Comparison of ENCODE assay signal across 26 cellular contexts in genomic region chr6:38686270-38687042, GRCh38. TPM values are rescaled to one million over a fixed set of nuclear protein-coding genes. Genes with fewer than 3 reads are reported as not detected.
DNase-seq lines count a peak whose midpoint lies in the region; ATAC-seq lines count a peak whose summit lies in the region.
"Had no signal": no experiment of that assay in that cellular context is flagged by ENCODE, and none has a peak within 500 bp of the region (broad histone marks: within the 10 kb centered on the region; RNA-seq: fewer than 3 reads in every experiment).

No MANE protein-coding gene starts in this region.

- intact Hi-C loops in left ventricle myocardium superior (cut with micrococcal nuclease): no loop called here
- intact Hi-C loops in Right ventricle myocardium inferior (cut with DNase I): no loop called here

- peak overlapping the region; percentile 34 for H3K27ac ChIP-seq in cingulate gyrus (ENCODE audit: low read depth, low read length)
- H3K27ac ChIP-seq: A549, KMS-11, PC-9 had no signal

- peak; percentile 16 for ATAC-seq in left ventricle myocardium superior
- no peak for ATAC-seq in Right ventricle myocardium inferior
- ATAC-seq in activated CD4-positive, CD25-positive, alpha-beta regulatory T cell treated with anti-CD3 and anti-CD28 coated beads, Interleukin-2, amount 50 U/mL, for 24 hours: no peak
- ATAC-seq: A549; activated CD8-positive, alpha-beta T cell treated with anti-CD3 and anti-CD28 coated beads, Interleukin-2, amount 10 ng/mL, durations not matched to agents 7 days and 5 days; mucosa of descending colon; natural killer cell had no signal

- DNase-seq in left ventricle myocardium superior (no peak), Right ventricle myocardium inferior (ENCODE audit: missing footprints) (no peak), medulla oblongata (ENCODE audit: extremely low spot score) (peak; percentile 20), NOMO-1 treated with DMSO at 0.1 percent for 48 hours (lab: John Stamatoyannopoulos, UW; ENCODE audit: unreplicated experiment) (no peak)
- DNase-seq in activated CD4-positive, alpha-beta T cell treated with anti-CD3 and anti-CD28 coated beads, Interleukin-2, amount 50 U/mL, for 4 hours: no peak
- no peak for DNase-seq in activated naive CD4-positive, alpha-beta T cell (lab: John Stamatoyannopoulos, UW)
- DNase-seq: activated CD4-positive, alpha-beta T cell treated with anti-CD3 and anti-CD28 coated beads for 1 hour; activated CD8-positive, alpha-beta T cell treated with anti-CD3 and anti-CD28 coated beads, Interleukin-2, amount 10 ng/mL, durations not matched to agents 7 days and 5 days; DMS153; endodermal cell; foreskin fibroblast; head of caudate nucleus; MM.1S; mucosa of descending colon; natural killer cell; NCI-H1417; NCI-H2081; NCI-H524 treated with DMSO at 0.1 percent for 48 hours; occipital lobe; PC-9; Right ventricle myocardium superior; stimulated activated naive CD4-positive, alpha-beta T cell treated with Interleukin-2 at 50 U/mL for 16 hours had no signal

RNA-seq across cellular contexts. Expression of gene GLO1, which starts 16.5 kb away (rescaled TPM):
- total RNA-seq in left ventricle myocardium superior (92.9 TPM), Right ventricle myocardium inferior (89.5 TPM)

RNA-seq across cellular contexts. Expression of gene DNAH8, which starts 28.7 kb away (rescaled TPM):
- not detected for total RNA-seq in left ventricle myocardium superior
- total RNA-seq in Right ventricle myocardium inferior: not detected
- total RNA-seq: activated CD8-positive, alpha-beta T cell treated with anti-CD3 and anti-CD28 coated beads, Interleukin-2, amount 10 ng/mL, durations not matched to agents 7 days and 5 days; endodermal cell; PC-9 had no signal

RNA-seq across cellular contexts. Expression of gene BTBD9, which starts 46.7 kb away (rescaled TPM):
- total RNA-seq in left ventricle myocardium superior (18.1 TPM), Right ventricle myocardium inferior (16.8 TPM)
